ENCODE assay signal across 19 cellular contexts in the genomic region with DNA sequence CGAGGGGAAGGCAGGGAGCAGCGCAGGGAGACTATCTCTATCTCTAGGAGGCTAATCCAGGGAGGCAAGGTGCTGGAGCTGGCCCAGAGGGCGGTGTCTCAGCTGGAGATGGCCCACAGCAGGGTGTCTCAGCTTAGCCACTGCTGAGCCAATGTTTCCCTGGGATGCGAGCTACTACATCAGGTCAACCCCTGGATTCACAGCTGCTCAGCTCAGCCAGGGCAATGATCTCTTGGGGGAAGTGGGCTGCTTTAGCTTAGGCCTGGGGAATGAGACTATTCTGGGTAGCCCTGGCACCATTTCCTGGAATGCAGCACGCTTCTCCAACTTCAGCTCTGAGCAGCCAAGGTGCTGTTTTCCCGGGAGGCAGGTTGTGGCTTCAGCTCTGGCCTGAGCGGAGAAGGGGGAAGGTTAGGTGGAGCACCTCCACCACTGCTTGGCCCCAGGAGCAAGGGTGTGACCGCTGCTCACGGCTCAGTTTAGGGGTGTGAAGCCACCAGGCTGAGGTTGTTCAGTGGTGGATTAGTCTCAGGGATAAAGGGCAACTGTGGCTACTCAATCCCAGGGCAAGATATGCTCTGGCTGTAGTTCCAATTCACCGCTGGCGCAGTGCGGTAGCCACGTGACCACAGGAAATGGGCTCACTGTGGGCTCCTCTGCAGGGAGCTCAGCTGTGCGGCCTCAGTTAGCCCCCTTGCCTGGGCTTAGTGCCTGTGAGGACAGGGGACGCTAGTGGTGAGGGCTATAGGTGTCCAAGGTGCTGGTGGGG. TPM values are rescaled to one million over a fixed set of nuclear protein-coding genes. Genes with fewer than 3 reads are reported as not detected.
A peak's percentile ranks its signal among the peaks of the same experiment; 100 is the strongest.
DNase-seq lines count a peak whose midpoint lies in the region; ATAC-seq and TF ChIP-seq lines count a peak whose summit lies in the region.
"Had no signal": no experiment of that assay in that cellular context is flagged by ENCODE, and none has a peak within 500 bp of the region (broad histone marks: within the 10 kb centered on the region; RNA-seq: fewer than 3 reads in every experiment).

No MANE protein-coding gene starts in this region.

- no peaks in the 10 kb centered on the region for H3K36me3 ChIP-seq in colonic mucosa
- no peaks in the 10 kb centered on the region for H3K36me3 ChIP-seq in sigmoid colon
- no peaks in the 10 kb centered on the region for H3K36me3 ChIP-seq in SK-N-SH (replicated peaks in 1 of 2; ENCODE audit: control insufficient read depth in 1 of 2, insufficient read depth in 2 of 2, low read length in 1 of 2)
- H3K36me3 ChIP-seq: cardiac muscle cell had no signal

- no peaks in the 10 kb centered on the region for H3K4me1 ChIP-seq in colonic mucosa
- H3K4me1 ChIP-seq in sigmoid colon: no peaks in the 10 kb centered on the region
- peaks cover 0 to 3% of the 10 kb centered on the region in 2 experiments; a peak in 1 of 4 replicates for H3K4me1 ChIP-seq in SK-N-SH (ENCODE audit: control insufficient read depth in 1 of 2, insufficient read depth in 2 of 2, low read depth in 1 of 2, low read length in 1 of 2)

- DNase-seq in NCI-H146 (lab: John Stamatoyannopoulos, UW) (peak; percentile 30), NCI-H146 treated with DMSO at 0.1 percent for 48 hours (lab: John Stamatoyannopoulos, UW; ENCODE audit: unreplicated experiment) (no peak), colonic mucosa (no peak), sigmoid colon (peak; percentile 56), SK-N-SH (no peak)
- DNase-seq: activated CD4-positive, CD25-positive, alpha-beta regulatory T cell treated with anti-CD3 and anti-CD28 coated beads, Interleukin-2, amount 50 U/mL, for 72 hours; activated CD8-positive, alpha-beta memory T cell treated with anti-CD3 and anti-CD28 coated beads, Interleukin-2, amount 50 U/mL, for 4 hours; DMS79 treated with DMSO at 0.1 percent for 48 hours; left ventricle myocardium superior; natural killer cell; NCI-H2107; NCI-H526 treated with DMSO at 0.1 percent for 48 hours had no signal

- ATAC-seq in GM21515 (IDR thresholded peaks at IDR 0.05; ENCODE audit: unreplicated experiment): no peak
- ATAC-seq: activated naive CD4-positive, alpha-beta T cell treated with anti-CD3 and anti-CD28 coated beads, Interleukin-2, amount 50 U/mL, for 72 hours; left ventricle myocardium superior had no signal

- no peak overlapping the region for H2AFZ ChIP-seq in SK-N-SH (ENCODE audit: low read depth)

- H3K79me2 ChIP-seq in SK-N-SH (ENCODE audit: insufficient read depth): no peaks in the 10 kb centered on the region

- H3K9me3 ChIP-seq in colonic mucosa (no peaks in the 10 kb centered on the region), sigmoid colon (no peaks in the 10 kb centered on the region), SK-N-SH (no peaks in the 10 kb centered on the region)

- H3K27ac ChIP-seq in colonic mucosa (no peak overlapping the region), sigmoid colon (no peak overlapping the region), SK-N-SH (ENCODE audit: low read depth in 2 of 2, low read length in 1 of 2) (no peak overlapping the region)
- H3K27ac ChIP-seq: 22Rv1, cardiac muscle cell, RWPE1 had no signal

- intact Hi-C loops in colonic mucosa (cut with DNase I): no loop called here
- intact Hi-C loops in sigmoid colon (cut with DNase I): no loop called here

- POLR2A ChIA-PET in SK-N-SH (lab: Yijun Ruan, JAX): interaction anchor here (0.9 kb wide), 1 partner anchor 60 kb away, joined by 3 read pairs; the partner anchor contains the start of gene SRRM2

- no peak for TF ChIP-seq CTCF in colonic mucosa (IDR thresholded peaks at IDR 0.05)
- TF ChIP-seq CTCF in sigmoid colon (IDR thresholded peaks at IDR 0.05): no peak
- no peak for TF ChIP-seq CTCF in SK-N-SH (IDR thresholded peaks at IDR 0.05)

- H4K20me1 ChIP-seq in SK-N-SH (ENCODE audit: insufficient read depth): no peaks in the 10 kb centered on the region

- TF ChIP-seq RAD21 in SK-N-SH (IDR thresholded peaks at IDR 0.05; ENCODE audit: low read length): no peak

- TF ChIP-seq POLR2A in sigmoid colon (IDR thresholded peaks at IDR 0.05): no peak

- no peak overlapping the region for H3K4me3 ChIP-seq in colonic mucosa
- H3K4me3 ChIP-seq in sigmoid colon: no peak overlapping the region
- H3K4me3 ChIP-seq in SK-N-SH (ENCODE audit: low read depth in 2 of 2, low read length in 1 of 2): no peak overlapping the region
- H3K4me3 ChIP-seq: cardiac muscle cell had no signal

- no peak overlapping the region for H3K4me2 ChIP-seq in SK-N-SH

- H3K27me3 ChIP-seq in colonic mucosa (no peaks in the 10 kb centered on the region), sigmoid colon (peaks cover 0 to 31% (median 26%) of the 10 kb centered on the region in 3 donors), SK-N-SH (ENCODE audit: insufficient read depth) (no peaks in the 10 kb centered on the region; the same call in 1 of the 2 replicates)
- H3K27me3 ChIP-seq: cardiac muscle cell had no signal

- TF ChIP-seq EP300 in sigmoid colon (IDR thresholded peaks at IDR 0.05) (no peak), SK-N-SH (IDR thresholded peaks at IDR 0.05; ENCODE audit: borderline replicate concordance in 1 of 2, low read depth in 1 of 2, low read length in 1 of 2) (no peak)

- no peaks in the 10 kb centered on the region for H3K9me2 ChIP-seq in SK-N-SH

- WGBS in sigmoid colon, 2 donors: 69 to 80% methylated on average over 15 of the region's 15 CpGs
- 66% methylated on average over 12 of the region's 15 CpGs for WGBS in SK-N-SH (ENCODE audit: low lambda C conversion rate)

- no peaks in the 10 kb centered on the region for H3F3A ChIP-seq in SK-N-SH (replicated peaks; ENCODE audit: insufficient read depth)

- CTCF ChIA-PET in SK-N-SH (lab: Yijun Ruan, JAX): interaction anchor here (0.6 to 2.4 kb wide), 3 partner anchors 11 to 60 kb away, joined by 3 to 10 read pairs (median 8); no protein-coding TSS in a partner anchor

- H3K9ac ChIP-seq in colonic mucosa (ENCODE audit: low read depth in 2 of 2, low read length in 2 of 2): peak overlapping the region; percentile 15 to 30
- H3K9ac ChIP-seq in SK-N-SH: no peak overlapping the region

TF ChIP-seq in SK-N-SH, 30 proteins besides CTCF, POLR2A, EP300 and RAD21 (continues in another document):
- TF ChIP-seq ZBTB33 (IDR thresholded peaks at IDR 0.05; ENCODE audit: borderline replicate concordance, low read depth) (no peak), CHD2 (IDR thresholded peaks at IDR 0.05; ENCODE audit: low read length, partially characterized antibody) (no peak), YY1 (IDR thresholded peaks at IDR 0.05; ENCODE audit: low read depth) (no peak), SMC3 (IDR thresholded peaks at IDR 0.05; ENCODE audit: low read depth, low read length) (no peak), FOXJ3 (CRISPR knock-in tag; IDR thresholded peaks at IDR 0.05) (no peak), USF2 (IDR thresholded peaks at IDR 0.05; ENCODE audit: borderline replicate concordance, low read depth, low read length) (no peak), POLR2AphosphoS5 (IDR thresholded peaks at IDR 0.05; ENCODE audit: low read depth, low read length) (no peak)

RNA-seq across cellular contexts. Expression of gene PRSS21, which starts 5.2 kb away (rescaled TPM):
- total RNA-seq in colonic mucosa: 1 to 10 TPM; 1.1 to 2.6 TPM
- total RNA-seq in sigmoid colon: not detected
- polyA plus RNA-seq in sigmoid colon: under 1 TPM in 1 of 3 donors, not detected in 2; 0.58 TPM
- not detected in 2 replicates for polyA plus RNA-seq in SK-N-SH (2012; rRNA removed)
- not detected in 2 replicates for polyA plus RNA-seq in SK-N-SH (2012; cell fraction: cytosol; rRNA removed)
- not detected in 2 replicates for polyA plus RNA-seq in SK-N-SH (2012; cell fraction: nucleus; rRNA removed)
- total RNA-seq: cardiac muscle cell, left ventricle myocardium superior had no signal
- polyA plus RNA-seq: cardiac muscle cell had no signal

RNA-seq across cellular contexts. Expression of gene PRSS41, which starts 13.6 kb away (rescaled TPM):
- total RNA-seq in colonic mucosa: not detected
- not detected for total RNA-seq in sigmoid colon
- polyA plus RNA-seq in sigmoid colon: not detected
- not detected in 2 replicates for polyA plus RNA-seq in SK-N-SH (2012; rRNA removed)
- polyA plus RNA-seq in SK-N-SH (2012; cell fraction: cytosol; rRNA removed): not detected in 2 replicates
- polyA plus RNA-seq in SK-N-SH (2012; cell fraction: nucleus; rRNA removed): not detected in 2 replicates
- total RNA-seq: activated naive CD4-positive, alpha-beta T cell treated with anti-CD3 and anti-CD28 coated beads, Interleukin-2, amount 50 U/mL, for 72 hours; cardiac muscle cell; fibroblast of villous mesenchyme; left ventricle myocardium superior; pulmonary artery endothelial cell had no signal
- polyA plus RNA-seq: cardiac muscle cell had no signal

RNA-seq across cellular contexts. Expression of gene ZG16B, which starts 18.2 kb away (rescaled TPM):
- total RNA-seq in colonic mucosa (10 to 100 TPM; 34.1 to 62.1 TPM), sigmoid colon (not detected)
- polyA plus RNA-seq in sigmoid colon (100 to 1,000 TPM in 1 of 3 donors, 10 to 100 TPM in 2; 15.6 to 147 (median 55.0) TPM), SK-N-SH (2012; rRNA removed) (0.26 and 0.47 TPM in 2 replicates)
- polyA plus RNA-seq in SK-N-SH (2012; cell fraction: cytosol; rRNA removed): 0.24 and 0.46 TPM in 2 replicates
- 0.29 and 0.49 TPM in 2 replicates for polyA plus RNA-seq in SK-N-SH (2012; cell fraction: nucleus; rRNA removed)
- total RNA-seq: cardiac muscle cell had no signal
- polyA plus RNA-seq: cardiac muscle cell had no signal

RNA-seq across cellular contexts. Expression of gene PRSS33, which starts 24.5 kb away (rescaled TPM):
- total RNA-seq in colonic mucosa: not detected
- total RNA-seq in sigmoid colon: not detected
- polyA plus RNA-seq in sigmoid colon: not detected
- polyA plus RNA-seq in SK-N-SH (2012; rRNA removed): not detected in 2 replicates
- polyA plus RNA-seq in SK-N-SH (2012; cell fraction: cytosol; rRNA removed): not detected in 2 replicates
- polyA plus RNA-seq in SK-N-SH (2012; cell fraction: nucleus; rRNA removed): not detected in 2 replicates
- total RNA-seq: activated naive CD4-positive, alpha-beta T cell treated with anti-CD3 and anti-CD28 coated beads, Interleukin-2, amount 50 U/mL, for 72 hours; cardiac muscle cell; fibroblast of villous mesenchyme; left ventricle myocardium superior; pulmonary artery endothelial cell had no signal
- polyA plus RNA-seq: cardiac muscle cell had no signal

RNA-seq across cellular contexts. Expression of gene ELOB, which starts 34.8 kb away (rescaled TPM):
- 100 to 1,000 TPM; 230 to 333 TPM for total RNA-seq in colonic mucosa
- 1,000 to 10,000 TPM in 1 of 4 donors, 100 to 1,000 TPM in 3; 329 to 1,166 (median 508) TPM for total RNA-seq in sigmoid colon
- polyA plus RNA-seq in sigmoid colon: 100 to 1,000 TPM; 454 to 984 (median 463) TPM
- 327 and 329 TPM in 2 replicates for polyA plus RNA-seq in SK-N-SH (2012; rRNA removed)
- 163 and 229 TPM in 2 replicates for polyA plus RNA-seq in SK-N-SH (2012; cell fraction: cytosol; rRNA removed)
- polyA plus RNA-seq in SK-N-SH (2012; cell fraction: nucleus; rRNA removed): 96.2 and 161 TPM in 2 replicates

Comparison
In these comparisons a context has a peak if more than half of its experiments do, and no peak if none do; other contexts are left out.
1. DNase-seq: peak in NCI-H146 (single experiment) and sigmoid colon (single experiment); none in NCI-H146 treated with DMSO at 0.1 percent for 48 hours (single experiment), colonic mucosa (single experiment) and SK-N-SH (single experiment).
2. RNA of gene ZG16B, which starts 18.2 kb away (total RNA-seq): 34.1 to 62.1 TPM in colonic mucosa; not detected in sigmoid colon; every median in the first group is over 10 times any median in the second.